In the genomic region with DNA sequence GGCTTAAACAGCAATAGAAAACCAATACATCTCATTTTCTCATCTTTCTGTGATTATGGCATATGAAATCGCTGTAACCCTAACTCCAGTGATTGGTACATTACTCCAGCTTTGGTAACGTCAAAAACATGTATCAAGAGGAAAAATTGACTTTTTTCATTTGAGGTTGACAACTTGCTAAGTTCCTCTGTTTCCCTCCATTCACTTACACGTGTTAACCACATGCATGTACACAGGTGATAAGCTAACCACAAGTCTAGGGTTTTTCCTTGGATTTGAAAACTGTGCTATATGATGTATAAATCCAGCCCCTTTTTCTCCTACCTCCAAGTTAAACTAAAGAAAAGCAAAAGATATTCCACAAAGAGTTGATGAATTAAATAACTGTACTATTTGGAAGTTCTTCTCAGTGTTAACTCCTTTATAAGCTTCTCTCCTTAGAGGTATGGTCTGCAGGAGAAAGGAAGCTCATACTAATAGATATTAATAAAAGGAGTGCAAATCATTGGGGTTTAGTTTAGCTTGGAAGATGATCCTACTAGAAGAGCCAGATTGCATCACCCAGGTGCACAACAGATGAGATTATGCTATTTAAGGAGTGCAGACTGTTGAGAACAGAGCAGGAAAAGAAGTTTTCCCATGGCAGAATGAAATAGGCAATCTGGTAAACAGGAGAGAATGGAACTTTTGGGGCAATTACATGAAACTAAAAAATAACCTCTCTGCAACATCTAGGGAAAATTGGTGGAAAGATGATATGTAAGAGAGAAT, we compare ENCODE assay signal across 25 cellular contexts.
DNase-seq lines count a peak whose midpoint lies in the region; ATAC-seq, FAIRE-seq and TF ChIP-seq lines count a peak whose summit lies in the region.
"Had no signal": no experiment of that assay in that cellular context is flagged by ENCODE, and none has a peak within 500 bp of the region (broad histone marks: within the 10 kb centered on the region; RNA-seq: fewer than 3 reads in every experiment).

No MANE protein-coding gene starts in this region.

- no peak overlapping the region for H2AFZ ChIP-seq in K562 (ENCODE audit: low read depth, low read length)
- H2AFZ ChIP-seq: GM23248 had no signal

- no peak for FAIRE-seq in K562 (lab: Jason Lieb, UNC)
- FAIRE-seq: A204.1, D721Med, GM12891, GM18507, H1 had no signal

- H4K20me1 ChIP-seq in K562 (replicated peaks; ENCODE audit: control insufficient read depth, insufficient read depth, low read length): no peaks in the 10 kb centered on the region
- H4K20me1 ChIP-seq: BLaER1 treated with 17β-estradiol and CSF1 and Interleukin-3, amounts not matched to agents 10 nM and 100 nM had no signal

- peaks cover 3 to 35% of the 10 kb centered on the region in 2 experiments; a peak in 3 of 5 replicates for H3K4me1 ChIP-seq in K562 (replicated peaks in 1 of 2; ENCODE audit: control insufficient read depth in 2 of 2, insufficient read depth in 2 of 2, low read length in 2 of 2)
- H3K4me1 ChIP-seq in A673 (ENCODE audit: insufficient read depth, low read length, poor library complexity, severe bottlenecking): peaks cover 8% of the 10 kb centered on the region
- H3K4me1 ChIP-seq: BE2C had no signal

- in situ Hi-C loops in K562 (cut with MboI): no loop called here

- CTCF ChIA-PET in K562 (lab: Yijun Ruan, JAX; ENCODE audit: low intra/inter-chr PET ratio): no interaction called here
- CTCF ChIA-PET in A673 (lab: Charles Lee): no interaction called here

- DNase-seq in NCI-H82 (lab: John Stamatoyannopoulos, UW) (peak; percentile 55), NCI-H82 treated with DMSO at 0.1 percent for 48 hours (lab: John Stamatoyannopoulos, UW; ENCODE audit: unreplicated experiment) (peak; percentile 60), K562 (ENCODE audit: extremely low read depth in 1 of 4, low spot score in 3 of 4) (no peak), A673 (ENCODE audit: low spot score) (no peak), progenitor cell of endocrine pancreas (ENCODE audit: low spot score, unreplicated experiment) (no peak)
- no peak for DNase-seq in activated CD8-positive, alpha-beta memory T cell treated with anti-CD3 and anti-CD28 coated beads, Interleukin-2, amount 50 U/mL, for 4 hours
- DNase-seq: ACHN; AML-193; BE2C; CD4-positive, alpha-beta T cell; CD8-positive, alpha-beta memory T cell; DMS 273 treated with DMSO at 0.1 percent for 48 hours; DMS53; DMS79 treated with DMSO at 0.1 percent for 48 hours; GF-D8; GM23248; H7; HCEC 1CT had no signal

- no peak for TF ChIP-seq EP300 in K562 (IDR thresholded peaks at IDR 0.05; ENCODE audit: low read length)

- no peak overlapping the region for H3K4me3 Mint-ChIP-seq in progenitor cell of endocrine pancreas (ENCODE audit: low read depth)
- H3K4me3 Mint-ChIP-seq: CD14-positive monocyte; CD4-positive, alpha-beta T cell; CD8-positive, alpha-beta memory T cell had no signal

- no peak for ATAC-seq in K562

- TF ChIP-seq POLR2A in K562 (conservative IDR thresholded peaks at IDR 0.05): no peak

- POLR2A ChIA-PET in K562 (lab: Yijun Ruan, JAX) (interaction anchor here (1.3 to 1.4 kb wide), 3 partner anchors 10 to 16 kb away, joined by 3 to 5 read pairs (median 4); no protein-coding TSS in a partner anchor), A673 (lab: Charles Lee; ENCODE audit: low non-redundant PET) (interaction anchor here (0.5 kb wide), 1 partner anchor 348 kb away, joined by 4 read pairs; no protein-coding TSS in a partner anchor)

- BruUV-seq in K562 (replicated peaks; lab: Mats Ljungman, UMichigan): no TSS peak
- no TSS peak for BruUV-seq in A673 (replicated peaks; lab: Mats Ljungman, UMichigan)

- TF ChIP-seq RAD21 in K562 (CRISPR knock-in tag; conservative IDR thresholded peaks at IDR 0.05 in 1 of 2, IDR thresholded peaks at IDR 0.05 in 1 of 2): no peak

- H3K27me3 ChIP-seq in K562 (ENCODE audit: control insufficient read depth in 2 of 2, insufficient read depth in 2 of 2, low read length in 2 of 2): no peaks in the 10 kb centered on the region
- no peaks in the 10 kb centered on the region for H3K27me3 ChIP-seq in A673 (replicated peaks; ENCODE audit: insufficient read depth, low read depth, low read length, poor library complexity)
- H3K27me3 ChIP-seq: BE2C; BLaER1 treated with 17β-estradiol and CSF1 and Interleukin-3, amounts not matched to agents 10 nM and 100 nM had no signal

- TF ChIP-seq CTCF in K562 (IDR thresholded peaks at IDR 0.05 in 2 of 3, conservative IDR thresholded peaks at IDR 0.05 in 1 of 3; ENCODE audit: insufficient read depth in 2 of 3, low read depth in 1 of 3, low read length in 3 of 3): no peak
- TF ChIP-seq CTCF in A673 (conservative IDR thresholded peaks at IDR 0.05; ENCODE audit: low read depth, low read length): no peak
- TF ChIP-seq CTCF in progenitor cell of endocrine pancreas (IDR thresholded peaks at IDR 0.05; ENCODE audit: unreplicated experiment): no peak

- intact Hi-C loops in K562 (cut with micrococcal nuclease): no loop called here
- intact Hi-C loops in A673 (cut with micrococcal nuclease; ENCODE audit: unreplicated experiment): no loop called here

- H3K9me1 ChIP-seq in K562 (ENCODE audit: control insufficient read depth, insufficient read depth, low read length): no peaks in the 10 kb centered on the region

- H3K27ac Mint-ChIP-seq in progenitor cell of endocrine pancreas: no peak overlapping the region
- H3K27ac Mint-ChIP-seq: CD14-positive monocyte; CD4-positive, alpha-beta T cell; CD8-positive, alpha-beta memory T cell had no signal

- 40% methylated on average over 3 of the region's 3 CpGs for WGBS in K562 (ENCODE audit: insufficient coverage, low coverage, missing lambda C conversion rate)

- H3K27me3 Mint-ChIP-seq in progenitor cell of endocrine pancreas: peaks cover 2% of the 10 kb centered on the region
- H3K27me3 Mint-ChIP-seq: CD4-positive, alpha-beta T cell had no signal

- H3K79me2 ChIP-seq in K562 (ENCODE audit: control insufficient read depth, insufficient read depth, low read length): no peaks in the 10 kb centered on the region

- H3K36me3 Mint-ChIP-seq in progenitor cell of endocrine pancreas (ENCODE audit: insufficient read depth): peaks cover 5% of the 10 kb centered on the region
- H3K36me3 Mint-ChIP-seq: CD8-positive, alpha-beta memory T cell had no signal

- H3K4me3 ChIP-seq in K562 (no peak overlapping the region), A673 (ENCODE audit: low read depth, low read length, poor library complexity, severe bottlenecking) (no peak overlapping the region)
- H3K4me3 ChIP-seq: BLaER1 treated with 17β-estradiol and CSF1 and Interleukin-3, amounts not matched to agents 10 nM and 100 nM; GM23248 had no signal

- H3K4me2 ChIP-seq in K562 (ENCODE audit: insufficient read depth, low read length): no peak overlapping the region
- H3K4me2 ChIP-seq: BLaER1 treated with 17β-estradiol and CSF1 and Interleukin-3, amounts not matched to agents 10 nM and 100 nM had no signal

- H3K36me3 ChIP-seq in K562 (ENCODE audit: control insufficient read depth, insufficient read depth, low read length) (peaks cover 16% of the 10 kb centered on the region), A673 (ENCODE audit: insufficient read depth, low read length, poor library complexity, severe bottlenecking) (no peaks in the 10 kb centered on the region)
- H3K36me3 ChIP-seq: BE2C; BLaER1 treated with 17β-estradiol and CSF1 and Interleukin-3, amounts not matched to agents 10 nM and 100 nM had no signal

- H3K27ac ChIP-seq in K562 (ENCODE audit: extremely low read depth, low read depth, low read length) (no peak overlapping the region), A673 (ENCODE audit: low read depth, low read length, poor library complexity, severe bottlenecking) (no peak overlapping the region)
- H3K27ac ChIP-seq: BLaER1 treated with 17β-estradiol and CSF1 and Interleukin-3, amounts not matched to agents 10 nM and 100 nM; GM23248 had no signal

- H3K9ac ChIP-seq in K562 (ENCODE audit: insufficient read depth in 1 of 2, low read depth in 2 of 2, low read length in 2 of 2): no peak overlapping the region
- H3K9ac ChIP-seq: BLaER1 treated with 17β-estradiol and CSF1 and Interleukin-3, amounts not matched to agents 10 nM and 100 nM; GM23248 had no signal

- peaks cover 16% of the 10 kb centered on the region for H3K4me1 Mint-ChIP-seq in progenitor cell of endocrine pancreas (ENCODE audit: low read depth)

- H3K9me3 ChIP-seq in K562 (replicated peaks; ENCODE audit: control insufficient read depth, insufficient read depth, low read depth, low read length): peaks cover 35% of the 10 kb centered on the region
- no peaks in the 10 kb centered on the region for H3K9me3 ChIP-seq in A673 (ENCODE audit: low read depth, low read length, poor library complexity, severe bottlenecking)
- H3K9me3 ChIP-seq: BE2C had no signal

- H3K9me3 Mint-ChIP-seq in progenitor cell of endocrine pancreas (ENCODE audit: low read depth): peaks cover 8% of the 10 kb centered on the region
- H3K9me3 Mint-ChIP-seq: CD4-positive, alpha-beta T cell had no signal

TF ChIP-seq in K562, 482 proteins besides CTCF, POLR2A, EP300 and RAD21 (continues in another document):
- 0 out of 2 replicates have a peak, but pooled peaks have one; percentile 40 for TF ChIP-seq ZNF668 (CRISPR knock-in tag; IDR thresholded peaks at IDR 0.05)
- TF ChIP-seq ZNF655 (CRISPR knock-in tag; IDR thresholded peaks at IDR 0.05): no peak
- 0 out of 2 replicates have a peak, but pooled peaks have one; percentile 6 for TF ChIP-seq DDX20 (tag; IDR thresholded peaks at IDR 0.05; ENCODE audit: low read depth)
- TF ChIP-seq CBX3 (IDR thresholded peaks at IDR 0.05; ENCODE audit: borderline replicate concordance in 1 of 2, low read length in 2 of 2): peak in 1 of 2 experiments; percentile 86; a peak in 1 of 3 replicates
- TF ChIP-seq SMAD4 (CRISPR knock-in tag; conservative IDR thresholded peaks at IDR 0.05): peak; percentile 54; the same call in 1 of the 2 replicates
- no peak for TF ChIP-seq XRCC3 (IDR thresholded peaks at IDR 0.05)

Comparison
In these comparisons a context has a peak if more than half of its experiments do, and no peak if none do; other contexts are left out.
1. DNase-seq: peak in NCI-H82 (single experiment) and NCI-H82 treated with DMSO at 0.1 percent for 48 hours (single experiment); none in K562 (0 of 4), A673 (single experiment), progenitor cell of endocrine pancreas (single experiment) and activated CD8-positive, alpha-beta memory T cell treated with anti-CD3 and anti-CD28 coated beads, Interleukin-2, amount 50 U/mL, for 4 hours (single experiment).